Comparison of ENCODE assay signal across 1 cellular context in the genomic region with DNA sequence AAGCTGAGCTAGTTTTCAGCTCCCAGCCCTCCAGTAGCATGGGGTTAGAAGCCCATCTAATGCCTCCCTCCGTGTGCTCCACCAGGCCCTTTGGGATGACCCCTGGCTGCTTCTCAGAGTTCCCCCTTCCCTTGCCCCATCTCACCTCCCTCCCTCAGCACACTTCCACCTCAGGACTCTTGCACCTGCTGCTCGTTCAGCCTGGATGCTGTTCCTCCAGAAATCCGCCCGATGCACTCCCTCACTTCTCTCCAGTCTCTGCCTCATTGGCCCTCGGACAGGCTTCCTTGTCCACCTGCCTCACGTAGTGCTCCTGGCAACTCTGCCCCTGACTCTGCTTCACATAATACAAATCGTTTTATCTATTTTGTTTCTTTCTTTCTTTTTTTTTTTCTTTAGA.
TF ChIP-seq lines count a peak whose summit lies in the region.

No MANE protein-coding gene starts in this region.

TF ChIP-seq in K562, 482 proteins besides CTCF, POLR2A, EP300 and RAD21:
- no peak for TF ChIP-seq HNRNPLL (IDR thresholded peaks at IDR 0.05; ENCODE audit: low read depth, low read length, poor library complexity, severe bottlenecking)
- peak; percentile 41; the same call in 1 of the 2 replicates for TF ChIP-seq BCOR (IDR thresholded peaks at IDR 0.05)
- peak; percentile 55 for TF ChIP-seq RBM25 (IDR thresholded peaks at IDR 0.05; ENCODE audit: low read depth, low read length, severe bottlenecking)
- 0 out of 2 replicates have a peak, but pooled peaks have one; percentile 50 for TF ChIP-seq SMARCA5 (IDR thresholded peaks at IDR 0.05)
